11 cellular contexts compared by ENCODE assay signal in genomic region chr10:69316313-69317059, GRCh38. TPM values are rescaled to one million over a fixed set of nuclear protein-coding genes. Genes with fewer than 3 reads are reported as not detected.
DNase-seq lines count a peak whose midpoint lies in the region; ATAC-seq and TF ChIP-seq lines count a peak whose summit lies in the region.
"Had no signal": no experiment of that assay in that cellular context is flagged by ENCODE, and none has a peak within 500 bp of the region (broad histone marks: within the 10 kb centered on the region; RNA-seq: fewer than 3 reads in every experiment).

No MANE protein-coding gene starts in this region.

- H3K27me3 ChIP-seq in CD4-positive, alpha-beta T cell (ENCODE audit: control insufficient read depth, insufficient read depth, low read length): no peaks in the 10 kb centered on the region
- H3K27me3 ChIP-seq in HUES64 (ENCODE audit: insufficient read depth, low read length): no peaks in the 10 kb centered on the region
- no peaks in the 10 kb centered on the region for H3K27me3 ChIP-seq in breast epithelium
- H3K27me3 ChIP-seq in CD8-positive, alpha-beta T cell (ENCODE audit: insufficient read depth, low read length): no peaks in the 10 kb centered on the region

- peak overlapping the region; percentile 65 for H3K4me3 Mint-ChIP-seq in CD4-positive, alpha-beta T cell
- H3K4me3 Mint-ChIP-seq in natural killer cell: peak overlapping the region; percentile 7
- H3K4me3 Mint-ChIP-seq in CD8-positive, alpha-beta T cell: no peak overlapping the region

- CTCF ChIA-PET in CD4-positive, alpha-beta T cell (lab: Charles Lee): interaction anchor here (1.2 to 1.6 kb wide), 2 partner anchors 10 to 92 kb away, joined by 4 to 5 read pairs; no protein-coding TSS in a partner anchor
- CTCF ChIA-PET in CD8-positive, alpha-beta T cell (lab: Charles Lee): interaction anchor here (0.7 to 1.4 kb wide), 2 partner anchors 11 to 27 kb away, joined by 3 to 4 read pairs; no protein-coding TSS in a partner anchor

- POLR2A ChIA-PET in CD4-positive, alpha-beta T cell (lab: Charles Lee): interaction anchor here (1.3 to 3.4 kb wide), 3 partner anchors 28 to 92 kb away, joined by 5 to 30 read pairs (median 20); no protein-coding TSS in a partner anchor
- POLR2A ChIA-PET in CD8-positive, alpha-beta T cell (lab: Charles Lee): interaction anchor here (0.8 to 1.2 kb wide), 4 partner anchors 11 to 76 kb away, joined by 3 read pairs; no protein-coding TSS in a partner anchor

- H3K9me3 ChIP-seq in CD4-positive, alpha-beta T cell (ENCODE audit: control insufficient read depth, low read length): no peaks in the 10 kb centered on the region
- H3K9me3 ChIP-seq in HUES64 (ENCODE audit: insufficient read depth, low read depth, low read length) (no peaks in the 10 kb centered on the region), breast epithelium (no peaks in the 10 kb centered on the region)
- no peaks in the 10 kb centered on the region for H3K9me3 ChIP-seq in CD8-positive, alpha-beta T cell (ENCODE audit: low read length)

- DNase-seq in CD4-positive, alpha-beta T cell: no peak
- DNase-seq in breast epithelium (ENCODE audit: low spot score in 2 of 2) (no peak), natural killer cell (no peak), SKM-1 (lab: John Stamatoyannopoulos, UW; ENCODE audit: unreplicated experiment) (no peak), pons (ENCODE audit: low spot score) (no peak)
- DNase-seq in CD8-positive, alpha-beta T cell: no peak
- DNase-seq: activated CD4-positive, alpha-beta T cell treated with anti-CD3 and anti-CD28 coated beads, Interleukin-2, amount 50 U/mL, for 1 hour; GF-D8; NCI-H524 treated with DMSO at 0.1 percent for 48 hours had no signal

- no peak overlapping the region for H3K9ac ChIP-seq in HUES64 (ENCODE audit: low read depth, low read length)

- intact Hi-C loops in CD4-positive, alpha-beta T cell (cut with DNase I, micrococcal nuclease): loop anchor here in 1 of 2 experiments (5.0 kb wide), 4 partner anchors 79 to 1086 kb away; partner anchors contain the start of genes EIF4EBP2 and SUPV3L1
- intact Hi-C loops in breast epithelium (cut with DNase I; ENCODE audit: low total_unique reads): no loop called here
- intact Hi-C loops in natural killer cell (cut with micrococcal nuclease): loop anchor here (2.0 kb wide), 1 partner anchor 88 kb away; no protein-coding TSS in a partner anchor
- intact Hi-C loops in CD8-positive, alpha-beta T cell (cut with DNase I, micrococcal nuclease): loop anchor here (1.0 to 10.0 kb wide), 7 partner anchors 29 to 1088 kb away; partner anchors contain the start of genes HNRNPH3 (in 2 of the 2), PBLD (in 2 of the 2), DDX50 (in 1 of the 2) and EIF4EBP2 (in 1 of the 2)

- H3K4me3 ChIP-seq in HUES64 (ENCODE audit: low read length) (no peak overlapping the region), breast epithelium (no peak overlapping the region)
- no peak overlapping the region for H3K4me3 ChIP-seq in CD8-positive, alpha-beta T cell (ENCODE audit: low read depth, low read length)

- H3K27me3 Mint-ChIP-seq in CD4-positive, alpha-beta T cell: no peaks in the 10 kb centered on the region
- no peaks in the 10 kb centered on the region for H3K27me3 Mint-ChIP-seq in natural killer cell (ENCODE audit: low read depth in 2 of 2)
- no peaks in the 10 kb centered on the region for H3K27me3 Mint-ChIP-seq in CD8-positive, alpha-beta T cell (ENCODE audit: low read depth)

- peaks cover 22% of the 10 kb centered on the region for H3K36me3 Mint-ChIP-seq in CD4-positive, alpha-beta T cell (ENCODE audit: low read depth)
- H3K36me3 Mint-ChIP-seq in natural killer cell: no peaks in the 10 kb centered on the region
- peaks cover 3% of the 10 kb centered on the region for H3K36me3 Mint-ChIP-seq in CD8-positive, alpha-beta T cell

- 90% methylated on average over 6 of the region's 6 CpGs for WGBS in HUES64

- H3K27ac ChIP-seq in CD4-positive, alpha-beta T cell (ENCODE audit: low read depth, low read length): no peak overlapping the region
- H3K27ac ChIP-seq in HUES64 (ENCODE audit: low read depth, low read length) (peak overlapping the region; percentile 17; the same call in 1 of the 2 replicates), breast epithelium (peak overlapping the region; percentile 92 to 98)
- no peak overlapping the region for H3K27ac ChIP-seq in CD8-positive, alpha-beta T cell (ENCODE audit: low read depth, low read length)

- no peak for ATAC-seq in CD4-positive, alpha-beta T cell (ENCODE audit: poor library complexity)
- ATAC-seq in natural killer cell (no peak), HG02763 (IDR thresholded peaks at IDR 0.05; ENCODE audit: unreplicated experiment) (no peak)
- no peak for ATAC-seq in CD8-positive, alpha-beta T cell

- H3K4me1 Mint-ChIP-seq in CD4-positive, alpha-beta T cell (ENCODE audit: low read depth): peaks cover 27% of the 10 kb centered on the region
- H3K4me1 Mint-ChIP-seq in natural killer cell: peaks cover 26 to 32% of the 10 kb centered on the region in 2 donors
- peaks cover 26% of the 10 kb centered on the region for H3K4me1 Mint-ChIP-seq in CD8-positive, alpha-beta T cell (ENCODE audit: low read depth)

- peak overlapping the region; percentile 40 for H3K27ac Mint-ChIP-seq in CD4-positive, alpha-beta T cell
- H3K27ac Mint-ChIP-seq in natural killer cell: peak overlapping the region; percentile 70 to 93
- H3K27ac Mint-ChIP-seq in CD8-positive, alpha-beta T cell: no peak overlapping the region

- H3K36me3 ChIP-seq in HUES64 (ENCODE audit: insufficient read depth, low read length) (peaks cover 2% of the 10 kb centered on the region; the same call in 1 of the 2 replicates), breast epithelium (no peaks in the 10 kb centered on the region)
- H3K36me3 ChIP-seq in CD8-positive, alpha-beta T cell (ENCODE audit: insufficient read depth, low read length): no peaks in the 10 kb centered on the region

- no peak for TF ChIP-seq CTCF in CD4-positive, alpha-beta T cell (IDR thresholded peaks at IDR 0.05)
- TF ChIP-seq CTCF in breast epithelium (IDR thresholded peaks at IDR 0.05) (no peak), natural killer cell (IDR thresholded peaks at IDR 0.05) (no peak)
- TF ChIP-seq CTCF in CD8-positive, alpha-beta T cell (IDR thresholded peaks at IDR 0.05): no peak

- H3K4me1 ChIP-seq in HUES64 (ENCODE audit: insufficient read depth, low read length): peaks cover 36% of the 10 kb centered on the region
- H3K4me1 ChIP-seq in breast epithelium: peaks cover 9 to 15% of the 10 kb centered on the region in 2 donors
- H3K4me1 ChIP-seq in CD8-positive, alpha-beta T cell (ENCODE audit: insufficient read depth, low read length): peaks cover 26% of the 10 kb centered on the region

- H3K9me3 Mint-ChIP-seq in CD4-positive, alpha-beta T cell: no peaks in the 10 kb centered on the region
- no peaks in the 10 kb centered on the region for H3K9me3 Mint-ChIP-seq in natural killer cell
- no peaks in the 10 kb centered on the region for H3K9me3 Mint-ChIP-seq in CD8-positive, alpha-beta T cell

- TF ChIP-seq POLR2A in breast epithelium (IDR thresholded peaks at IDR 0.05): no peak

RNA-seq across cellular contexts. Expression of gene HK1, which starts 38.2 kb away (rescaled TPM):
- total RNA-seq in CD4-positive, alpha-beta T cell: 10 to 100 TPM; 45.6 to 48.1 TPM
- 92.2 TPM for polyA plus RNA-seq in HUES64 (2013, experiment 1 of 2)
- 96.4 TPM for polyA plus RNA-seq in HUES64 (2013, experiment 2 of 2)
- total RNA-seq in breast epithelium (10 to 100 TPM; 51.2 to 63.4 (median 57.4) TPM), natural killer cell (10 to 100 TPM; 58.4 to 72.6 (median 69.5) TPM)
- total RNA-seq in CD8-positive, alpha-beta T cell: 10 to 100 TPM; 37.0 to 40.0 TPM

Comparison
In these comparisons a context has a peak if more than half of its experiments do, and no peak if none do; other contexts are left out.
1. H3K27ac ChIP-seq: peak in HUES64 (single experiment) and breast epithelium (2 of 2); none in CD4-positive, alpha-beta T cell (single experiment) and CD8-positive, alpha-beta T cell (single experiment).